Comparison of ENCODE assay signal across 19 cellular contexts in genomic region chr6:149132336-149132735, GRCh38.
A peak's percentile ranks its signal among the peaks of the same experiment; 100 is the strongest.
DNase-seq lines count a peak whose midpoint lies in the region; ATAC-seq and TF ChIP-seq lines count a peak whose summit lies in the region.
"Had no signal": no experiment of that assay in that cellular context is flagged by ENCODE, and none has a peak within 500 bp of the region (broad histone marks: within the 10 kb centered on the region; RNA-seq: fewer than 3 reads in every experiment).

No MANE protein-coding gene starts in this region.

- no peaks in the 10 kb centered on the region for H3K4me1 Mint-ChIP-seq in activated T-helper 1 cell treated with anti-CD3 and anti-CD28 coated beads, Interleukin-12 subunit alpha, Interleukin-12 subunit beta, Interleukin-2, Interleukin-4 antibody, amounts not matched to agents 30 ng/mL and 10 ng/mL and 1 ng/mL, durations not matched to agents 14 hours and 24 hours and 36 hours (ENCODE audit: low read depth)
- H3K4me1 Mint-ChIP-seq: GM23338 had no signal

- H3K27ac ChIP-seq in DND-41 (ENCODE audit: low read length): peak overlapping the region; percentile 36; the same call in 1 of the 2 replicates
- H3K27ac ChIP-seq: neural progenitor cell, suprapubic skin had no signal

- H3K4me3 Mint-ChIP-seq in activated T-helper 1 cell treated with anti-CD3 and anti-CD28 coated beads, Interleukin-12 subunit alpha, Interleukin-12 subunit beta, Interleukin-2, Interleukin-4 antibody, amounts not matched to agents 30 ng/mL and 10 ng/mL and 1 ng/mL, durations not matched to agents 14 hours and 24 hours and 36 hours: peak overlapping the region; percentile 46
- H3K4me3 Mint-ChIP-seq: GM23338, neural progenitor cell had no signal

- H3K9me3 Mint-ChIP-seq in activated T-helper 1 cell treated with anti-CD3 and anti-CD28 coated beads, Interleukin-12 subunit alpha, Interleukin-12 subunit beta, Interleukin-2, Interleukin-4 antibody, amounts not matched to agents 30 ng/mL and 10 ng/mL and 1 ng/mL, durations not matched to agents 14 hours and 24 hours and 36 hours: no peaks in the 10 kb centered on the region
- H3K9me3 Mint-ChIP-seq: GM23338 had no signal

- no peak overlapping the region for H3K4me2 ChIP-seq in DND-41 (ENCODE audit: insufficient read depth, low read length)
- H3K4me2 ChIP-seq: GM23338, neural progenitor cell had no signal

- H3K27me3 ChIP-seq in DND-41 (ENCODE audit: insufficient read depth, low read length, poor library complexity): no peaks in the 10 kb centered on the region
- H3K27me3 ChIP-seq: neural progenitor cell, suprapubic skin had no signal

- H3K27ac Mint-ChIP-seq in activated T-helper 1 cell treated with anti-CD3 and anti-CD28 coated beads, Interleukin-12 subunit alpha, Interleukin-12 subunit beta, Interleukin-2, Interleukin-4 antibody, amounts not matched to agents 30 ng/mL and 10 ng/mL and 1 ng/mL, durations not matched to agents 14 hours and 24 hours and 36 hours: peak overlapping the region; percentile 92
- H3K27ac Mint-ChIP-seq: GM23338 had no signal

- H3K9ac ChIP-seq in DND-41 (ENCODE audit: low read depth, low read length): no peak overlapping the region
- H3K9ac ChIP-seq: neural progenitor cell had no signal

- TF ChIP-seq CTCF in DND-41 (IDR thresholded peaks at IDR 0.05; ENCODE audit: borderline replicate concordance, extremely low read depth, low read length, poor library complexity, severe bottlenecking): no peak
- no peak for TF ChIP-seq CTCF in mucosa of descending colon (IDR thresholded peaks at IDR 0.05)

- peaks cover 27% of the 10 kb centered on the region for H3K36me3 Mint-ChIP-seq in activated T-helper 1 cell treated with anti-CD3 and anti-CD28 coated beads, Interleukin-12 subunit alpha, Interleukin-12 subunit beta, Interleukin-2, Interleukin-4 antibody, amounts not matched to agents 30 ng/mL and 10 ng/mL and 1 ng/mL, durations not matched to agents 14 hours and 24 hours and 36 hours (ENCODE audit: low read depth)
- H3K36me3 Mint-ChIP-seq: neural progenitor cell had no signal

- H3K4me3 ChIP-seq in DND-41 (ENCODE audit: low read depth in 1 of 2, low read length in 2 of 2) (no peak overlapping the region), mucosa of descending colon (no peak overlapping the region)
- H3K4me3 ChIP-seq: GM23338, neural progenitor cell, suprapubic skin had no signal

- peaks cover 40% of the 10 kb centered on the region for H3K4me1 ChIP-seq in DND-41 (ENCODE audit: insufficient read depth, low read length)
- no peaks in the 10 kb centered on the region for H3K4me1 ChIP-seq in mucosa of descending colon (ENCODE audit: low read depth)

- no peaks in the 10 kb centered on the region for H3K27me3 Mint-ChIP-seq in activated T-helper 1 cell treated with anti-CD3 and anti-CD28 coated beads, Interleukin-12 subunit alpha, Interleukin-12 subunit beta, Interleukin-2, Interleukin-4 antibody, amounts not matched to agents 30 ng/mL and 10 ng/mL and 1 ng/mL, durations not matched to agents 14 hours and 24 hours and 36 hours (ENCODE audit: insufficient read depth)

- intact Hi-C loops in activated T-helper 1 cell treated with anti-CD3 and anti-CD28 coated beads, Interleukin-12 subunit alpha, Interleukin-12 subunit beta, Interleukin-2, Interleukin-4 antibody, amounts not matched to agents 30 ng/mL and 10 ng/mL and 1 ng/mL, durations not matched to agents 14 hours and 24 hours and 36 hours (cut with micrococcal nuclease): loop anchor here (1.0 kb wide), 1 partner anchor 9 kb away; no protein-coding TSS in a partner anchor
- intact Hi-C loops in mucosa of descending colon (cut with DNase I, micrococcal nuclease): no loop called here

- peak; percentile 20 for DNase-seq in NCI-H748 (lab: John Stamatoyannopoulos, UW; ENCODE audit: unreplicated experiment)
- DNase-seq in NCI-H748 treated with DMSO at 0.1 percent for 48 hours (lab: John Stamatoyannopoulos, UW): no peak
- DNase-seq in DND-41: no peak
- no peak for DNase-seq in activated T-helper 1 cell treated with anti-CD3 and anti-CD28 coated beads, Interleukin-12 subunit alpha, Interleukin-12 subunit beta, Interleukin-2, Interleukin-4 antibody, amounts not matched to agents 30 ng/mL and 10 ng/mL and 1 ng/mL, durations not matched to agents 14 hours and 24 hours and 36 hours (ENCODE audit: low spot score)
- DNase-seq in mucosa of descending colon: peak in 1 of 3 donors; percentile 69
- DNase-seq in stimulated activated naive CD4-positive, alpha-beta T cell treated with Interleukin-2 at 50 U/mL for 16 hours (lab: John Stamatoyannopoulos, UW): no peak
- DNase-seq in NCI-H510A (lab: John Stamatoyannopoulos, UW): no peak
- DNase-seq: 8988T; activated CD8-positive, alpha-beta memory T cell treated with anti-CD3 and anti-CD28 coated beads, Interleukin-2, amount 50 U/mL, for 4 hours; mesendoderm; NCI-H1694 treated with DMSO at 0.1 percent for 48 hours; NCI-H345; small intestine; stimulated activated CD4-positive, alpha-beta T cell treated with anti-CD3 and anti-CD28 coated beads, Interleukin-4, amount 100 ng/mL, for 1 hour had no signal

- H3K9me3 ChIP-seq in DND-41 (ENCODE audit: insufficient read depth, low read length, severe bottlenecking) (no peaks in the 10 kb centered on the region), mucosa of descending colon (no peaks in the 10 kb centered on the region)
- H3K9me3 ChIP-seq: suprapubic skin had no signal

- no peak overlapping the region; the same call in 1 of the 2 replicates for H2AFZ ChIP-seq in DND-41 (ENCODE audit: low read depth, low read length)
- H2AFZ ChIP-seq: GM23338 had no signal

- H3K36me3 ChIP-seq in DND-41 (ENCODE audit: insufficient read depth, low read length): no peaks in the 10 kb centered on the region
- no peaks in the 10 kb centered on the region for H3K36me3 ChIP-seq in mucosa of descending colon (ENCODE audit: low read depth)
- H3K36me3 ChIP-seq: neural progenitor cell, suprapubic skin had no signal

- no peak for ATAC-seq in DND-41 (ENCODE audit: insufficient read depth, low read depth)
- ATAC-seq in mucosa of descending colon: peak; percentile 66
- no peak for ATAC-seq in GM19452 (IDR thresholded peaks at IDR 0.05; ENCODE audit: unreplicated experiment)
- ATAC-seq: GM23338, HepG2 had no signal

- no peaks in the 10 kb centered on the region for H4K20me1 ChIP-seq in DND-41 (ENCODE audit: insufficient read depth, low read length)

- no peaks in the 10 kb centered on the region for H3K79me2 ChIP-seq in DND-41 (ENCODE audit: insufficient read depth, low read length)
